In the genomic region with DNA sequence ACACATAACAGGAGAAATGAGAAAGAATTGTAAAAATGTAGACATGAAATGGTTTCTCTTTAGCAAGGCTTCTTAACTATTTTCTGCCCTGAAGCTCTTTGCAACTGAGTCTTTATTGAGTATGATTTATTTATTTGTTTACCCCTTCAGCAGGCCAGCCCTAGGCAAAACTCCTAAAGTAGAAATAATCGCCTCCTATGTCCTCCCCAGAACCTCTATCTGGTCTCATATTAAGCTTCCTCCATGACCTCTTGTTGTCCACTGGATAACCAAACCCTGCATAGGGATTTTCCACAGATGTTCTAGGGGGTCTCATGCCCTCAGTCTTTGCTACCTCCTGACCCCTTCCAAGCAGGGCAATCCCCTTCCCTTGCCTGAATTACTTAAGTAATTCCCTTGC, we compare ENCODE assay signal across 25 cellular contexts.
"Had no signal": no experiment of that assay in that cellular context is flagged by ENCODE, and none has a peak within 500 bp of the region (broad histone marks: within the 10 kb centered on the region; RNA-seq: fewer than 3 reads in every experiment).

No MANE protein-coding gene starts in this region.

- H3K27ac ChIP-seq: body of pancreas, cardiac muscle cell, coronary artery, dorsolateral prefrontal cortex, gastroesophageal sphincter, hepatocyte, left ventricle myocardium inferior, right atrium auricular region, tibial nerve had no signal

- H3K9me3 Mint-ChIP-seq: activated T-cell treated with anti-CD3 and anti-CD28 coated beads, Interleukin-2, amount 50 U/mL, for 72 hours; nephron progenitor cell; T-helper 2 cell treated with Interferon-gamma antibody and Interleukin-4, amounts not matched to agents 5 μg/mL and 100 μg/mL, for 36 hours had no signal

- H3K36me3 ChIP-seq: cardiac muscle cell, gastroesophageal sphincter, left ventricle myocardium inferior, right atrium auricular region, tibial nerve had no signal

- ATAC-seq: activated CD8-positive, alpha-beta memory T cell treated with anti-CD3 and anti-CD28 coated beads, Interleukin-2, amount 10 ng/mL, durations not matched to agents 7 days and 5 days; activated CD8-positive, alpha-beta T cell treated with anti-CD3 and anti-CD28 coated beads, Interleukin-2, amount 10 ng/mL, durations not matched to agents 7 days and 5 days; activated naive CD4-positive, alpha-beta T cell treated with anti-CD3 and anti-CD28 coated beads, Interleukin-2, amount 50 U/mL, for 72 hours; activated T-cell treated with anti-CD3 and anti-CD28 coated beads, Interleukin-2, amount 50 U/mL, for 72 hours; body of pancreas; gastroesophageal sphincter had no signal

- H3K79me2 ChIP-seq: hepatocyte had no signal

- H3K27me3 Mint-ChIP-seq: activated B cell treated with CpG ODN at 0.5 μM for 24 hours; activated CD8-positive, alpha-beta memory T cell treated with anti-CD3 and anti-CD28 coated beads, Interleukin-2, amount 10 ng/mL, durations not matched to agents 7 days and 5 days had no signal

- H3K27me3 ChIP-seq: body of pancreas, cardiac muscle cell, dorsolateral prefrontal cortex, gastroesophageal sphincter, hepatocyte, right atrium auricular region, tibial nerve had no signal

- H3K4me3 ChIP-seq: body of pancreas, cardiac muscle cell, coronary artery, dorsolateral prefrontal cortex, gastroesophageal sphincter, hepatocyte, left ventricle myocardium inferior, lung, right atrium auricular region, tibial nerve had no signal

- H3K9me3 ChIP-seq: body of pancreas, gastroesophageal sphincter, left ventricle myocardium inferior, right atrium auricular region, tibial nerve had no signal

- H3K4me1 Mint-ChIP-seq: activated B cell treated with CpG ODN at 0.5 μM for 24 hours; activated CD8-positive, alpha-beta memory T cell treated with anti-CD3 and anti-CD28 coated beads, Interleukin-2, amount 10 ng/mL, durations not matched to agents 7 days and 5 days had no signal

- H3K4me2 ChIP-seq: hepatocyte had no signal

- H3K4me1 ChIP-seq: body of pancreas, gastroesophageal sphincter, left ventricle myocardium inferior, right atrium auricular region had no signal

- DNase-seq: activated B cell treated with CpG ODN at 0.5 μM for 24 hours; activated CD8-positive, alpha-beta memory T cell treated with anti-CD3 and anti-CD28 coated beads, Interleukin-2, amount 10 ng/mL, durations not matched to agents 7 days and 5 days; activated CD8-positive, alpha-beta T cell treated with anti-CD3 and anti-CD28 coated beads, Interleukin-2, amount 10 ng/mL, durations not matched to agents 7 days and 5 days; activated naive CD4-positive, alpha-beta T cell; activated T-cell treated with anti-CD3 and anti-CD28 coated beads for 4 hours; activated T-cell treated with anti-CD3 and anti-CD28 coated beads, Interleukin-2, amount 50 U/mL, for 72 hours; body of pancreas; cerebellar nuclear complex; effector memory CD4-positive, alpha-beta T cell; left ventricle myocardium inferior; occipital lobe; stimulated activated CD4-positive, alpha-beta T cell treated with anti-CD3 and anti-CD28 coated beads, Interleukin-15, amount 100 ng/mL, for 24 hours; stimulated activated CD4-positive, alpha-beta T cell treated with anti-CD3 and anti-CD28 coated beads, Interleukin-2, amount 100 ng/mL, for 24 hours; stimulated activated naive CD4-positive, alpha-beta T cell treated with Interleukin-2 at 50 U/mL for 16 hours had no signal

- H3K27ac Mint-ChIP-seq: activated B cell treated with CpG ODN at 0.5 μM for 24 hours; activated CD8-positive, alpha-beta memory T cell treated with anti-CD3 and anti-CD28 coated beads, Interleukin-2, amount 10 ng/mL, durations not matched to agents 7 days and 5 days; activated CD8-positive, alpha-beta T cell treated with anti-CD3 and anti-CD28 coated beads, Interleukin-2, amount 10 ng/mL, durations not matched to agents 7 days and 5 days; activated naive CD4-positive, alpha-beta T cell treated with anti-CD3 and anti-CD28 coated beads, Interleukin-2, amount 50 U/mL, for 72 hours; activated T-cell treated with anti-CD3 and anti-CD28 coated beads, Interleukin-2, amount 50 U/mL, for 72 hours; T-helper 2 cell treated with Interferon-gamma antibody and Interleukin-4, amounts not matched to agents 5 μg/mL and 100 μg/mL, for 36 hours had no signal

- H3K36me3 Mint-ChIP-seq: activated CD8-positive, alpha-beta memory T cell treated with anti-CD3 and anti-CD28 coated beads, Interleukin-2, amount 10 ng/mL, durations not matched to agents 7 days and 5 days; activated naive CD4-positive, alpha-beta T cell treated with anti-CD3 and anti-CD28 coated beads, Interleukin-2, amount 50 U/mL, for 72 hours had no signal

- H2AFZ ChIP-seq: hepatocyte had no signal

- H3K4me3 Mint-ChIP-seq: activated B cell treated with CpG ODN at 0.5 μM for 24 hours; activated CD8-positive, alpha-beta memory T cell treated with anti-CD3 and anti-CD28 coated beads, Interleukin-2, amount 10 ng/mL, durations not matched to agents 7 days and 5 days; activated CD8-positive, alpha-beta T cell treated with anti-CD3 and anti-CD28 coated beads, Interleukin-2, amount 10 ng/mL, durations not matched to agents 7 days and 5 days; activated T-cell treated with anti-CD3 and anti-CD28 coated beads, Interleukin-2, amount 50 U/mL, for 72 hours; nephron progenitor cell; T-helper 2 cell treated with Interferon-gamma antibody and Interleukin-4, amounts not matched to agents 5 μg/mL and 100 μg/mL, for 36 hours had no signal
